ENCODE assay signal across 28 cellular contexts in the genomic region with DNA sequence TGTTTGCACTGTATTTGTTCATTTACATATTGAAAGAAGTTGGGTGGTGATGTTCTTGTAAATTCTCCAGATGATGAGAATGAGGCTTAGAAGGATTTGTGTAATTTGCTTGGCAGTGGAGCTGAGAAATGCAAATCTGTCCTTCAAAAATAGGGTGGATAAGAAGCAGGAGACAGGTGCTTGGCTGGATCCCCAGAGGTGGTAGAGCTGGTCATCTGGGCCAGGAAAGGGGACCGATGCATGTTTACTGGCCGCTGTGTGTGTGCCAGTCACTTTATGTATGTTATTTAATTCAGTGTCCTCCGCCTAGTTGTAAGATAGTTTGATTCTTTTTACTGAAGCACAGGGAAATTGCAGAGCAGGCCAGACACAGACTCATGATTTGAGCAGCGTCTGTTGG.
"Had no signal": no experiment of that assay in that cellular context is flagged by ENCODE, and none has a peak within 500 bp of the region (broad histone marks: within the 10 kb centered on the region; RNA-seq: fewer than 3 reads in every experiment).

No MANE protein-coding gene starts in this region.

- H3K9me3 ChIP-seq: left lung, lower lobe of right lung, neutrophil, stomach, testis, thyroid gland, transverse colon, upper lobe of left lung, vagina had no signal

- H3K27ac ChIP-seq: left lung, lower lobe of right lung, neutrophil, skin epidermis, stomach, testis, thyroid gland, transverse colon, upper lobe of left lung, vagina had no signal

- H3K27me3 ChIP-seq: left lung, neutrophil, stomach, testis, thyroid gland, transverse colon, upper lobe of left lung, vagina had no signal

- H3K4me1 ChIP-seq: left lung, lower lobe of right lung, stomach, testis, thyroid gland, transverse colon, vagina had no signal

- ATAC-seq: left colon; left lung; lower lobe of right lung; naive thymus-derived CD8-positive, alpha-beta T cell; sciatic nerve; stimulated activated naive B cell treated with anti-CD40 and anti-IgM and Interleukin-4, amounts not matched to agents 10 μg/mL and 1 μg/mL and 100 μg/mL, for 72 hours; stimulated activated naive CD8-positive, alpha-beta T cell treated with anti-CD3 and anti-CD28 coated beads, Interleukin-15, Interleukin-2, amounts not matched to agents 100 U/mL and 50 U/mL, for 24 hours had no signal

- FAIRE-seq: islet of Langerhans, kidney had no signal

- H3K4me3 ChIP-seq: left lung, lower lobe of right lung, skin epidermis, stomach, testis, thyroid gland, transverse colon, upper lobe of left lung, vagina had no signal

- H3K36me3 ChIP-seq: left lung, lower lobe of right lung, neutrophil, stomach, thyroid gland, transverse colon, upper lobe of left lung, vagina had no signal

- DNase-seq: hypothalamus; immature natural killer cell; kidney; left colon; left lung; lower lobe of right lung; mammary epithelial cell; mesenchymal stem cell; naive thymus-derived CD8-positive, alpha-beta T cell; occipital lobe; retina; right cardiac atrium; stimulated activated CD4-positive, alpha-beta T cell treated with anti-CD3 and anti-CD28 coated beads, Interleukin-12 subunit alpha, Interleukin-12 subunit beta, amount 100 ng/mL, for 4 hours; stimulated activated CD4-positive, alpha-beta T cell treated with anti-CD3 and anti-CD28 coated beads, Interleukin-15, amount 100 ng/mL, for 24 hours; stimulated activated CD4-positive, alpha-beta T cell treated with anti-CD3 and anti-CD28 coated beads, Interleukin-2, amount 100 ng/mL, for 24 hours; stimulated activated CD4-positive, alpha-beta T cell treated with anti-CD3 and anti-CD28 coated beads, Interleukin-4, amount 100 ng/mL, for 1 hour; stimulated activated naive B cell treated with anti-CD40 and anti-IgM and Interleukin-4, amounts not matched to agents 10 μg/mL and 1 μg/mL and 100 μg/mL, for 72 hours; stimulated activated naive CD8-positive, alpha-beta T cell treated with anti-CD3 and anti-CD28 coated beads, Interleukin-15, Interleukin-2, amounts not matched to agents 100 U/mL and 50 U/mL, for 24 hours; stomach; testis; thyroid gland; transverse colon; upper lobe of left lung had no signal
